In genomic region chr7:24119852-24120251, GRCh38 we compare ENCODE assay signal across 15 cellular contexts.
"Had no signal": no experiment of that assay in that cellular context is flagged by ENCODE, and none has a peak within 500 bp of the region (broad histone marks: within the 10 kb centered on the region; RNA-seq: fewer than 3 reads in every experiment).

No MANE protein-coding gene starts in this region.

- DNase-seq: effector memory CD4-positive, alpha-beta T cell; foreskin keratinocyte; kidney; left cardiac atrium; left ventricle myocardium inferior; lower lobe of right lung; right lobe of liver; stimulated activated CD4-positive, alpha-beta T cell treated with anti-CD3 and anti-CD28 coated beads, Interleukin-4, amount 100 ng/mL, for 24 hours; tibial artery; upper lobe of left lung; uterus had no signal

- ATAC-seq: foreskin keratinocyte; left cardiac atrium; lower lobe of right lung; natural killer cell treated with Interleukin-12 subunit alpha and Interleukin-12 subunit beta and Interleukin-15 and Interleukin-18, amount 100 ng/mL, for 72 hours; right lobe of liver; stimulated activated memory B cell treated with anti-CD40 and anti-IgM and Interleukin-4, amounts not matched to agents 10 μg/mL and 1 μg/mL and 100 μg/mL, for 72 hours had no signal

- H3K27ac ChIP-seq: foreskin keratinocyte, left ventricle myocardium inferior, lower lobe of right lung, parathyroid adenoma, prostate gland, right lobe of liver, tibial artery, upper lobe of left lung, uterus had no signal

- H3K4me3 ChIP-seq: left ventricle myocardium inferior, lower lobe of right lung, prostate gland, right lobe of liver, tibial artery, upper lobe of left lung, uterus had no signal

- H3K4me1 ChIP-seq: foreskin keratinocyte, left ventricle myocardium inferior, lower lobe of right lung, parathyroid adenoma, prostate gland, right lobe of liver, tibial artery, upper lobe of left lung, uterus had no signal

- H3K27me3 ChIP-seq: foreskin keratinocyte, right lobe of liver, tibial artery, upper lobe of left lung, uterus had no signal

- H3K9me3 ChIP-seq: left ventricle myocardium inferior, lower lobe of right lung, prostate gland, right lobe of liver, tibial artery, upper lobe of left lung, uterus had no signal

- H3K36me3 ChIP-seq: left ventricle myocardium inferior, lower lobe of right lung, prostate gland, right lobe of liver, tibial artery, upper lobe of left lung, uterus had no signal

- H3K9ac ChIP-seq: parathyroid adenoma had no signal
